1 cellular context compared by ENCODE assay signal in genomic region chr16:68310441-68311315, GRCh38.
TF ChIP-seq lines count a peak whose summit lies in the region.

PRMT7 (plus strand) TSS chr16:68311019; CDS start chr16:68315980, 4,961 bp downstream.
SLC7A6OS (minus strand) TSS chr16:68310946; CDS start chr16:68310926, 20 bp downstream.

TF ChIP-seq in HepG2, 621 proteins besides CTCF, POLR2A, EP300 and RAD21 (continued from another document and continues in another):
- 0 out of 2 replicates have a peak, but pooled peaks have one; percentile 62 for TF ChIP-seq ZBTB37 (CRISPR knock-in tag; IDR thresholded peaks at IDR 0.05)
- peak; percentile 82 for TF ChIP-seq PATZ1 (CRISPR knock-in tag; IDR thresholded peaks at IDR 0.05)
- TF ChIP-seq GMEB1 (CRISPR knock-in tag; IDR thresholded peaks at IDR 0.05; ENCODE audit: borderline replicate concordance), result peak; percentile 98
- TF ChIP-seq SAP130 (CRISPR knock-in tag; IDR thresholded peaks at IDR 0.05; ENCODE audit: low read depth), result peak; percentile 99
- peak; percentile 93 for TF ChIP-seq TAF1 (CRISPR knock-in tag; IDR thresholded peaks at IDR 0.05)
- no peak for TF ChIP-seq ZNF34 (CRISPR knock-in tag; IDR thresholded peaks at IDR 0.05; ENCODE audit: borderline replicate concordance)
- peak; percentile 99 for TF ChIP-seq ZBTB43 (CRISPR knock-in tag; conservative IDR thresholded peaks at IDR 0.05)
- no peak for TF ChIP-seq PBX2 (CRISPR knock-in tag; IDR thresholded peaks at IDR 0.05)
- peak; percentile 78 for TF ChIP-seq HIC2 (CRISPR knock-in tag; IDR thresholded peaks at IDR 0.05; ENCODE audit: low read depth)
- no peak for TF ChIP-seq ZBTB40 (IDR thresholded peaks at IDR 0.05)
- TF ChIP-seq ZBTB40 (CRISPR knock-in tag; IDR thresholded peaks at IDR 0.05), result peak; percentile 97
- TF ChIP-seq GATAD2A (CRISPR knock-in tag; IDR thresholded peaks at IDR 0.05), result peak; percentile 92
- TF ChIP-seq IKZF4 (CRISPR knock-in tag; IDR thresholded peaks at IDR 0.05; ENCODE audit: borderline replicate concordance, low read depth, not compliant biosample characterization), result peak; percentile 99
- peak; percentile 98 for TF ChIP-seq ZBTB38 (CRISPR knock-in tag; IDR thresholded peaks at IDR 0.05)
- peak; percentile 85; the same call in 1 of the 2 replicates for TF ChIP-seq HNRNPUL1 (IDR thresholded peaks at IDR 0.05; ENCODE audit: low read depth, low read length)
- peak; percentile 96; the same call in 1 of the 2 replicates for TF ChIP-seq ZNF75D (CRISPR knock-in tag; IDR thresholded peaks at IDR 0.05; ENCODE audit: borderline replicate concordance)
- peak; percentile 100 for TF ChIP-seq ZNF724P (CRISPR knock-in tag; IDR thresholded peaks at IDR 0.05; ENCODE audit: borderline replicate concordance)
- TF ChIP-seq ZNF614 (CRISPR knock-in tag; IDR thresholded peaks at IDR 0.05; ENCODE audit: borderline replicate concordance), result no peak; the same call in 1 of the 2 replicates
- TF ChIP-seq E2F5 (CRISPR knock-in tag; conservative IDR thresholded peaks at IDR 0.05), result peak; percentile 97
- peak; percentile 53 for TF ChIP-seq CHD2 (IDR thresholded peaks at IDR 0.05; ENCODE audit: low read depth, low read length)
- peak; percentile 96 for TF ChIP-seq ZNF333 (CRISPR knock-in tag; IDR thresholded peaks at IDR 0.05; ENCODE audit: borderline replicate concordance)
- TF ChIP-seq ZSCAN29 (CRISPR knock-in tag; conservative IDR thresholded peaks at IDR 0.05), result no peak
- TF ChIP-seq PPARG (CRISPR knock-in tag; conservative IDR thresholded peaks at IDR 0.05), result peak; percentile 72; the same call in 1 of the 2 replicates
- peak; percentile 98 for TF ChIP-seq MAF1 (CRISPR knock-in tag; IDR thresholded peaks at IDR 0.05; ENCODE audit: borderline replicate concordance)
- no peak for TF ChIP-seq TCF12 (IDR thresholded peaks at IDR 0.05)
- TF ChIP-seq TCF12 (CRISPR knock-in tag; IDR thresholded peaks at IDR 0.05), result peak; percentile 52; the same call in 1 of the 2 replicates
- peak; percentile 18; the same call in 1 of the 2 replicates for TF ChIP-seq ZNF572 (CRISPR knock-in tag; IDR thresholded peaks at IDR 0.05)
- peak; percentile 90 for TF ChIP-seq FOXO1 (CRISPR knock-in tag; IDR thresholded peaks at IDR 0.05)
- TF ChIP-seq ZNF691 (CRISPR knock-in tag; IDR thresholded peaks at IDR 0.05; ENCODE audit: borderline replicate concordance, low read depth), result peak; percentile 99
- TF ChIP-seq POLR2AphosphoS2 (IDR thresholded peaks at IDR 0.05; ENCODE audit: low read depth, low read length), result 0 out of 2 replicates have a peak, but pooled peaks have one; percentile 38
